12 cellular contexts compared by ENCODE assay signal in the genomic region with DNA sequence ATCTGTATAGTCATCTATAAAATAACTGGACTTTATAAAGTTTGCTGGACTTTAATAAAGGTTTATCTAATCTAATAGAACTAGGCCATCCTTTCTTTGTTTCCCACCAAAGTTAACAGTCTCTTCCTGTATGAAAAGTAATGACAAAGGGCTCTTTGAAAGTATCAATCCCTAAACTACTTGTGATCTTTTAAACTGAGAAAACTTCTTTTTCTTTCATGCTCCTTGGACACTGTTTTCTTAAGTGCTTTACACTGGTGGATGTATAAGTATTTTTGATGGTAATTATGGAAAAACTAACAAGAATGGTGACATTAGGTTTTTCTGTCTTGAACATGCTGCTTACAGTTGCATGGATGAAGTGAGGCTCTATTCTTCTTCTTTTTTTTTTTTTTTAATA. TPM values are rescaled to one million over a fixed set of nuclear protein-coding genes. Genes with fewer than 3 reads are reported as not detected.
DNase-seq lines count a peak whose midpoint lies in the region; ATAC-seq lines count a peak whose summit lies in the region.
"Had no signal": no experiment of that assay in that cellular context is flagged by ENCODE, and none has a peak within 500 bp of the region (broad histone marks: within the 10 kb centered on the region; RNA-seq: fewer than 3 reads in every experiment).

No MANE protein-coding gene starts in this region.

- H3K4me3 ChIP-seq in iPS-18a (ENCODE audit: low read length), result no peak overlapping the region

- peak overlapping the region; percentile 52 for H3K4me3 Mint-ChIP-seq in T-helper 2 cell treated with Interferon-gamma antibody and Interleukin-4, amounts not matched to agents 5 μg/mL and 100 μg/mL, for 36 hours
- H3K4me3 Mint-ChIP-seq in T-cell, result peak overlapping the region in 2 of 3 donors; percentile 13 to 48
- H3K4me3 Mint-ChIP-seq in stimulated activated naive CD8-positive, alpha-beta T cell treated with anti-CD3 and anti-CD28 coated beads, Interleukin-15, amount 100 ng/mL, for 72 hours, result peak overlapping the region in 1 of 2 donors; percentile 39

- no peak overlapping the region for H3K27ac ChIP-seq in iPS-18a (ENCODE audit: low read length)

- POLR2A ChIA-PET in T-cell (lab: Charles Lee), result no interaction called here

- no peak for DNase-seq in T-helper 2 cell treated with Interferon-gamma antibody and Interleukin-4, amounts not matched to agents 5 μg/mL and 100 μg/mL, for 36 hours (ENCODE audit: low spot score)
- DNase-seq in T-helper 2 cell, result no peak
- DNase-seq in T-cell, result no peak
- DNase-seq in stimulated activated naive CD8-positive, alpha-beta T cell treated with anti-CD3 and anti-CD28 coated beads, Interleukin-15, amount 100 ng/mL, for 72 hours, result no peak
- DNase-seq in NOMO-1 (lab: John Stamatoyannopoulos, UW; ENCODE audit: unreplicated experiment in 2 of 2), result no peak
- DNase-seq in MV-4-11 (lab: John Stamatoyannopoulos, UW), result no peak
- DNase-seq: glutamatergic neuron; NCI-H2171; stimulated activated naive CD4-positive, alpha-beta T cell treated with Interleukin-2 at 50 U/mL for 16 hours; T1000 had no signal

- no peaks in the 10 kb centered on the region for H3K9me3 Mint-ChIP-seq in T-helper 2 cell treated with Interferon-gamma antibody and Interleukin-4, amounts not matched to agents 5 μg/mL and 100 μg/mL, for 36 hours
- H3K9me3 Mint-ChIP-seq in T-cell, result no peaks in the 10 kb centered on the region
- H3K9me3 Mint-ChIP-seq in stimulated activated naive CD8-positive, alpha-beta T cell treated with anti-CD3 and anti-CD28 coated beads, Interleukin-15, amount 100 ng/mL, for 72 hours, result no peaks in the 10 kb centered on the region

- CTCF ChIA-PET in T-cell (lab: Charles Lee), result no interaction called here

- peak overlapping the region; percentile 8 for H3K9ac ChIP-seq in iPS-18a (ENCODE audit: low read length)

- H3K4me1 ChIP-seq in iPS-18a (ENCODE audit: control insufficient read depth, low read depth, low read length), result peaks cover 37% of the 10 kb centered on the region

- H3K9me3 ChIP-seq in iPS-18a (ENCODE audit: control insufficient read depth, low read depth, low read length), result no peaks in the 10 kb centered on the region

- no peaks in the 10 kb centered on the region for H3K36me3 ChIP-seq in iPS-18a (ENCODE audit: control insufficient read depth, low read depth, low read length)

- ATAC-seq in T-cell (replicated peaks in 1 of 4), result no peak
- no peak for ATAC-seq in stimulated activated naive CD8-positive, alpha-beta T cell treated with anti-CD3 and anti-CD28 coated beads, Interleukin-15, amount 100 ng/mL, for 72 hours
- ATAC-seq in GM21447 (IDR thresholded peaks at IDR 0.05; ENCODE audit: unreplicated experiment), result no peak

- peak overlapping the region; percentile 59 for H3K27ac Mint-ChIP-seq in T-helper 2 cell treated with Interferon-gamma antibody and Interleukin-4, amounts not matched to agents 5 μg/mL and 100 μg/mL, for 36 hours
- H3K27ac Mint-ChIP-seq in T-cell, result peak overlapping the region; percentile 64 to 90
- H3K27ac Mint-ChIP-seq in stimulated activated naive CD8-positive, alpha-beta T cell treated with anti-CD3 and anti-CD28 coated beads, Interleukin-15, amount 100 ng/mL, for 72 hours, result peak overlapping the region; percentile 34 to 52

- no peaks in the 10 kb centered on the region for H3K27me3 ChIP-seq in iPS-18a (ENCODE audit: control insufficient read depth, insufficient read depth, low read length)

- no peaks in the 10 kb centered on the region for H3K27me3 Mint-ChIP-seq in T-helper 2 cell treated with Interferon-gamma antibody and Interleukin-4, amounts not matched to agents 5 μg/mL and 100 μg/mL, for 36 hours (ENCODE audit: low read depth)
- H3K27me3 Mint-ChIP-seq in T-cell, result no peaks in the 10 kb centered on the region
- no peaks in the 10 kb centered on the region for H3K27me3 Mint-ChIP-seq in stimulated activated naive CD8-positive, alpha-beta T cell treated with anti-CD3 and anti-CD28 coated beads, Interleukin-15, amount 100 ng/mL, for 72 hours

- H3K4me1 Mint-ChIP-seq in T-helper 2 cell treated with Interferon-gamma antibody and Interleukin-4, amounts not matched to agents 5 μg/mL and 100 μg/mL, for 36 hours (ENCODE audit: low read depth), result peaks cover 29% of the 10 kb centered on the region
- H3K4me1 Mint-ChIP-seq in T-cell, result peaks cover 51 to 58% (median 55%) of the 10 kb centered on the region in 3 donors
- H3K4me1 Mint-ChIP-seq in stimulated activated naive CD8-positive, alpha-beta T cell treated with anti-CD3 and anti-CD28 coated beads, Interleukin-15, amount 100 ng/mL, for 72 hours, result peaks cover 38% of the 10 kb centered on the region

- peaks cover 11% of the 10 kb centered on the region for H3K36me3 Mint-ChIP-seq in T-helper 2 cell treated with Interferon-gamma antibody and Interleukin-4, amounts not matched to agents 5 μg/mL and 100 μg/mL, for 36 hours (ENCODE audit: low read depth)
- H3K36me3 Mint-ChIP-seq in T-cell, result no peaks in the 10 kb centered on the region

RNA-seq across cellular contexts. Expression of gene ZFX, which starts 2.4 kb away (rescaled TPM):
- 10 to 100 TPM; 52.5 to 95.3 (median 66.5) TPM for total RNA-seq in T-cell
